12 cellular contexts compared by ENCODE assay signal in genomic region chr2:189204322-189204941, GRCh38. TPM values are rescaled to one million over a fixed set of nuclear protein-coding genes. Genes with fewer than 3 reads are reported as not detected.
DNase-seq lines count a peak whose midpoint lies in the region; ATAC-seq, FAIRE-seq and TF ChIP-seq lines count a peak whose summit lies in the region.
"Had no signal": no experiment of that assay in that cellular context is flagged by ENCODE, and none has a peak within 500 bp of the region (broad histone marks: within the 10 kb centered on the region; RNA-seq: fewer than 3 reads in every experiment).

No MANE protein-coding gene starts in this region.

- H3K4me3 ChIP-seq in bronchial epithelial cell (ENCODE audit: low read depth, low read length), result no peak overlapping the region
- H3K4me3 ChIP-seq: GM23338 had no signal

- TF ChIP-seq CTCF in bronchial epithelial cell (IDR thresholded peaks at IDR 0.05; ENCODE audit: insufficient read depth, low read length, severe bottlenecking), result no peak

- H3K36me3 ChIP-seq in bronchial epithelial cell (ENCODE audit: control insufficient read depth, insufficient read depth, low read length), result no peaks in the 10 kb centered on the region

- ATAC-seq in HG02870 (IDR thresholded peaks at IDR 0.05; ENCODE audit: unreplicated experiment) (no peak), GM19023 (IDR thresholded peaks at IDR 0.05; ENCODE audit: unreplicated experiment) (no peak)
- ATAC-seq: GM23338 had no signal

- FAIRE-seq in G401.6 (lab: Jason Lieb, UNC) (peak; percentile 96), bronchial epithelial cell (lab: Jason Lieb, UNC) (no peak)

- DNase-seq in OCI-M1 (lab: John Stamatoyannopoulos, UW) (peak; percentile 56), bronchial epithelial cell (ENCODE audit: low read depth) (peak; percentile 79), renal cortical epithelial cell (ENCODE audit: low read depth) (peak; percentile 76), NCI-H345 treated with DMSO at 0.1 percent for 48 hours (lab: John Stamatoyannopoulos, UW; ENCODE audit: unreplicated experiment) (no peak)
- no peak for DNase-seq in activated CD4-positive, alpha-beta T cell treated with anti-CD3 and anti-CD28 coated beads, Interleukin-2, amount 50 U/mL, for 4 hours
- DNase-seq: dorsolateral prefrontal cortex, NCI-H187 treated with DMSO at 0.1 percent for 48 hours, Right ventricle myocardium superior had no signal

- H3K27me3 ChIP-seq in bronchial epithelial cell (ENCODE audit: control insufficient read depth, insufficient read depth, low read length), result no peaks in the 10 kb centered on the region
- H3K27me3 ChIP-seq: dorsolateral prefrontal cortex had no signal

RNA-seq across cellular contexts. Expression of gene COL5A2, which starts 24.9 kb away (rescaled TPM):
- total RNA-seq in bronchial epithelial cell, result 7.4 and 9.3 TPM in 2 replicates
- total RNA-seq in renal cortical epithelial cell, result 9.4 and 45.5 TPM in 2 replicates

Comparison
In these comparisons a context has a peak if more than half of its experiments do, and no peak if none do; other contexts are left out.
1. DNase-seq: peak in OCI-M1 (single experiment), bronchial epithelial cell (single experiment) and renal cortical epithelial cell (single experiment); none in NCI-H345 treated with DMSO at 0.1 percent for 48 hours (single experiment) and activated CD4-positive, alpha-beta T cell treated with anti-CD3 and anti-CD28 coated beads, Interleukin-2, amount 50 U/mL, for 4 hours (0 of 2).